In the genomic region with DNA sequence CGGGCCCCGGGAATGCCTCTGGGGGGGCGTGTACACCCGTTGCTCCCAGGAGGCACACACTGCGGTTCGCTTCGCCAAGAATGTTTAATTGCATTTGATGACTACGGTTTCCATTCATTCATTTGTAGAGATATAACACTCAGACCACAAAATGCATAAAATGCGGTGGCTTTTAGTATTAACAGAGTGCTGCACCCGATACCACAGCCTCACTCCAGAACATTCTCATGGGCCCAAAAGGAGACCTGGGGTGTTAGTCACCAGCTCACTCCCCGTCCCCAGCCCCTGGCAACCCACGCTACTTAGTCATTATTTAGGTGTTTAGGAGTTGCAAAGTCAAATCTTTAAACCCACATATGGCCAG, we compare ENCODE assay signal across 8 cellular contexts. TPM values are rescaled to one million over a fixed set of nuclear protein-coding genes. Genes with fewer than 3 reads are reported as not detected.
DNase-seq lines count a peak whose midpoint lies in the region; ATAC-seq and TF ChIP-seq lines count a peak whose summit lies in the region.

No MANE protein-coding gene starts in this region.

- H3K4me3 Mint-ChIP-seq in natural killer cell: peak overlapping the region; percentile 82

- peaks cover 6% of the 10 kb centered on the region for H3K4me1 ChIP-seq in NT2/D1 (ENCODE audit: insufficient read depth, insufficient read length)

- H3K27me3 ChIP-seq in NT2/D1 (ENCODE audit: insufficient read depth, insufficient read length): no peaks in the 10 kb centered on the region

- WGBS in lower leg skin, 2 donors: 29 to 40% methylated on average over 12 of the region's 12 CpGs

- peak overlapping the region; percentile 51 for H3K9ac ChIP-seq in NT2/D1 (ENCODE audit: insufficient read length, low read depth)

- H3K9me3 ChIP-seq in NT2/D1 (ENCODE audit: insufficient read depth, low read length): no peaks in the 10 kb centered on the region

- H3K4me3 ChIP-seq in NT2/D1 (ENCODE audit: insufficient read length, low read depth) (no peak overlapping the region), lower leg skin (ENCODE audit: low read depth, poor library complexity, severe bottlenecking) (no peak overlapping the region)

- no peak for TF ChIP-seq POLR2A in lower leg skin (IDR thresholded peaks at IDR 0.05)

- CTCF ChIA-PET in GM10248 (lab: Yijun Ruan, JAX): interaction anchor here (1.6 to 3.7 kb wide), 3 partner anchors 16 to 123 kb away, joined by 3 to 12 read pairs (median 5); no protein-coding TSS in a partner anchor

- peaks cover 3 to 7% of the 10 kb centered on the region in 2 donors for H3K27me3 Mint-ChIP-seq in natural killer cell (ENCODE audit: low read depth in 2 of 2)

- ATAC-seq in natural killer cell (peak; percentile 64 to 73 (median 72)), HG03520 (IDR thresholded peaks at IDR 0.05; ENCODE audit: unreplicated experiment) (no peak)

- POLR2A ChIA-PET in GM10248 (lab: Yijun Ruan, JAX): no interaction called here

- no peaks in the 10 kb centered on the region for H3K36me3 Mint-ChIP-seq in natural killer cell

- TF ChIP-seq CTCF in natural killer cell (IDR thresholded peaks at IDR 0.05) (no peak), GM10248 (IDR thresholded peaks at IDR 0.05; ENCODE audit: control extremely low read depth, extremely low read depth, low read depth, missing control alignments) (no peak), lower leg skin (IDR thresholded peaks at IDR 0.05) (no peak)

- H3K4me1 Mint-ChIP-seq in natural killer cell: peaks cover 12 to 21% of the 10 kb centered on the region in 2 donors

- H3K36me3 ChIP-seq in NT2/D1 (ENCODE audit: insufficient read depth, insufficient read length, low read length): peaks cover 49% of the 10 kb centered on the region

- DNase-seq in AG08396 (ENCODE audit: low spot score) (peak; percentile 94), NT2/D1 (ENCODE audit: low read depth, low spot score) (no peak), natural killer cell (peak; percentile 48), GM10248 (ENCODE audit: extremely low spot score) (no peak), anterior cingulate cortex (lab: John Stamatoyannopoulos, UW) (no peak), lower leg skin (ENCODE audit: low spot score in 2 of 2) (no peak)
- DNase-seq in activated naive CD4-positive, alpha-beta T cell treated with anti-CD3 and anti-CD28 coated beads, Interleukin-2, amount 50 U/mL, for 16 hours: peak; percentile 62

- intact Hi-C loops in natural killer cell (cut with micrococcal nuclease) (no loop called here), lower leg skin (cut with DNase I; ENCODE audit: low total_unique reads) (no loop called here)

- no peaks in the 10 kb centered on the region for H3K9me3 Mint-ChIP-seq in natural killer cell

- peak overlapping the region; percentile 59 to 84 for H3K27ac Mint-ChIP-seq in natural killer cell

RNA-seq across cellular contexts. Expression of gene HCN2, which starts 21.8 kb away (rescaled TPM):
- total RNA-seq in natural killer cell: 1 to 10 TPM in 2 of 3 donors, under 1 TPM in 1; 0.96 to 1.6 (median 1.1) TPM
- total RNA-seq in lower leg skin: 1 to 10 TPM in 2 of 4 donors, under 1 TPM in 2; 0.21 to 1.7 (median 1.1) TPM

RNA-seq across cellular contexts. Expression of gene POLRMT, which starts 21.8 kb away (rescaled TPM):
- 10 to 100 TPM; 57.2 to 58.5 (median 57.6) TPM for total RNA-seq in natural killer cell
- 10 to 100 TPM; 37.8 to 61.1 (median 46.9) TPM for total RNA-seq in lower leg skin

RNA-seq across cellular contexts. Expression of gene FGF22, which starts 28.2 kb away (rescaled TPM):
- total RNA-seq in natural killer cell (under 1 TPM; 0.31 to 0.58 (median 0.41) TPM), lower leg skin (10 to 100 TPM; 16.1 to 41.8 (median 25.6) TPM)

RNA-seq across cellular contexts. Expression of gene BSG, which starts 39.1 kb away (rescaled TPM):
- total RNA-seq in natural killer cell: 100 to 1,000 TPM; 229 to 248 (median 236) TPM
- total RNA-seq in lower leg skin: 100 to 1,000 TPM; 288 to 344 (median 307) TPM

RNA-seq across cellular contexts. Expression of gene RNF126, which starts 51.5 kb away (rescaled TPM):
- total RNA-seq in natural killer cell: 100 to 1,000 TPM; 119 to 149 (median 146) TPM
- 100 to 1,000 TPM in 3 of 4 donors, 10 to 100 TPM in 1; 96.6 to 156 (median 126) TPM for total RNA-seq in lower leg skin

Comparison
In these comparisons a context has a peak if more than half of its experiments do, and no peak if none do; other contexts are left out.
1. DNase-seq: peak in AG08396 (single experiment), activated naive CD4-positive, alpha-beta T cell treated with anti-CD3 and anti-CD28 coated beads, Interleukin-2, amount 50 U/mL, for 16 hours (single experiment) and natural killer cell (single experiment); none in NT2/D1 (single experiment), GM10248 (single experiment), anterior cingulate cortex (0 of 58) and lower leg skin (0 of 2).
2. RNA of gene FGF22, which starts 28.2 kb away (total RNA-seq): 16.1 to 41.8 TPM in lower leg skin; 0.31 to 0.58 TPM in natural killer cell; every median in the first group is over 10 times any median in the second.